ENCODE assay signal across 8 cellular contexts in genomic region chr9:72684615-72685014, GRCh38.
"Had no signal": no experiment of that assay in that cellular context is flagged by ENCODE, and none has a peak within 500 bp of the region (broad histone marks: within the 10 kb centered on the region; RNA-seq: fewer than 3 reads in every experiment).

No MANE protein-coding gene starts in this region.

- H3K9me3 Mint-ChIP-seq: GM23338, HFFc6 had no signal

- H3K36me3 ChIP-seq: HAP-1 had no signal

- H3K9me3 ChIP-seq: HAP-1 had no signal

- ATAC-seq: GM23338 had no signal

- DNase-seq: GM23248, GOT3, H7, H9, HCEC 1CT, HFFc6 had no signal

- H3K4me2 ChIP-seq: GM23338 had no signal

- H3K9ac ChIP-seq: GM23248 had no signal

- H2AFZ ChIP-seq: GM23248, GM23338 had no signal

- H3K27ac ChIP-seq: GM23248 had no signal

- H3K4me3 ChIP-seq: GM23248, GM23338, HAP-1 had no signal

- H3K4me3 Mint-ChIP-seq: GM23338, H9, HFFc6 had no signal

- H3K27ac Mint-ChIP-seq: GM23338, HFFc6 had no signal
